In genomic region chr12:52778833-52779232, GRCh38 we compare ENCODE assay signal across 32 cellular contexts. TPM values are rescaled to one million over a fixed set of nuclear protein-coding genes. Genes with fewer than 3 reads are reported as not detected.
"Had no signal": no experiment of that assay in that cellular context is flagged by ENCODE, and none has a peak within 500 bp of the region (broad histone marks: within the 10 kb centered on the region; RNA-seq: fewer than 3 reads in every experiment).

No MANE protein-coding gene starts in this region.

- H3K4me1 ChIP-seq: stomach, suprapubic skin, testis, tibial artery, tibial nerve, transverse colon, upper lobe of left lung, upper lobe of right lung, uterus, vagina had no signal

- DNase-seq: stimulated activated CD4-positive, alpha-beta T cell treated with anti-CD3 and anti-CD28 coated beads, Interleukin-2, amount 100 ng/mL, for 48 hours; stimulated activated CD4-positive, alpha-beta T cell treated with anti-CD3 and anti-CD28 coated beads, Interleukin-4, amount 100 ng/mL, for 1 hour; stimulated activated CD4-positive, alpha-beta T cell treated with anti-CD3 and anti-CD28 coated beads, Interleukin-4, amount 100 ng/mL, for 24 hours; stimulated activated CD4-positive, alpha-beta T cell treated with anti-CD3 and anti-CD28 coated beads, Interleukin-4, amount 100 ng/mL, for 4 hours; stimulated activated CD8-positive, alpha-beta memory T cell treated with anti-CD3 and anti-CD28 coated beads, Interleukin-4, amount 100 ng/mL, for 48 hours; stimulated activated naive B cell treated with anti-CD40 and anti-IgM and Interleukin-4, amounts not matched to agents 10 μg/mL and 1 μg/mL and 100 μg/mL, for 72 hours; stimulated activated naive CD4-positive, alpha-beta T cell; stimulated activated naive CD4-positive, alpha-beta T cell treated with Interleukin-2 at 50 U/mL for 16 hours; stimulated activated naive CD8-positive, alpha-beta T cell treated with anti-CD3 and anti-CD28 coated beads, Interleukin-15, amount 100 ng/mL, for 72 hours; stimulated activated naive CD8-positive, alpha-beta T cell treated with anti-CD3 and anti-CD28 coated beads, Interleukin-15, Interleukin-2, amounts not matched to agents 100 U/mL and 50 U/mL, for 24 hours; stomach; substantia nigra; testis; thyroid gland; tibial artery; transverse colon; trophoblast cell; upper lobe of left lung; upper lobe of right lung; uterus had no signal

- H3K27ac ChIP-seq: stomach, suprapubic skin, testis, thoracic aorta, thyroid gland, tibial artery, tibial nerve, transverse colon, upper lobe of left lung, upper lobe of right lung, uterus, vagina had no signal

- H3K27ac Mint-ChIP-seq: stimulated activated effector memory CD8-positive, alpha-beta T cell treated with anti-CD3 and anti-CD28 coated beads, Interleukin-12 subunit alpha, Interleukin-12 subunit beta, amount 100 ng/mL, for 72 hours; stimulated activated memory B cell treated with anti-CD40 and anti-IgM and Interleukin-4, amounts not matched to agents 10 μg/mL and 1 μg/mL and 100 μg/mL, for 72 hours; stimulated activated naive B cell treated with anti-CD40 and anti-IgM and Interleukin-4, amounts not matched to agents 10 μg/mL and 1 μg/mL and 100 μg/mL, for 72 hours; stimulated activated naive CD8-positive, alpha-beta T cell treated with anti-CD3 and anti-CD28 coated beads, Interleukin-15, amount 100 ng/mL, for 72 hours; stimulated activated naive CD8-positive, alpha-beta T cell treated with anti-CD3 and anti-CD28 coated beads, Interleukin-15, Interleukin-2, amounts not matched to agents 100 ng/mL and 50 ng/mL, for 24 hours; type B pancreatic cell had no signal

- H3K36me3 Mint-ChIP-seq: stimulated activated effector memory CD8-positive, alpha-beta T cell treated with anti-CD3 and anti-CD28 coated beads, Interleukin-12 subunit alpha, Interleukin-12 subunit beta, amount 100 ng/mL, for 72 hours; stimulated activated memory B cell treated with anti-CD40 and anti-IgM and Interleukin-4, amounts not matched to agents 10 μg/mL and 1 μg/mL and 100 μg/mL, for 72 hours; stimulated activated naive B cell treated with anti-CD40 and anti-IgM and Interleukin-4, amounts not matched to agents 10 μg/mL and 1 μg/mL and 100 μg/mL, for 72 hours; type B pancreatic cell had no signal

- H3K27me3 Mint-ChIP-seq: stimulated activated naive CD8-positive, alpha-beta T cell treated with anti-CD3 and anti-CD28 coated beads, Interleukin-15, amount 100 ng/mL, for 72 hours had no signal

- H3K9me3 ChIP-seq: stomach, suprapubic skin, testis, thoracic aorta, thyroid gland, tibial artery, tibial nerve, transverse colon, upper lobe of left lung, upper lobe of right lung, uterus, vagina had no signal

- H3K4me3 ChIP-seq: stomach, suprapubic skin, testis, thoracic aorta, thyroid gland, tibial artery, tibial nerve, transverse colon, upper lobe of left lung, upper lobe of right lung, uterus, vagina had no signal

- H3K27me3 ChIP-seq: suprapubic skin, testis, thyroid gland, upper lobe of left lung, uterus, vagina had no signal

- H3K4me1 Mint-ChIP-seq: stimulated activated effector memory CD8-positive, alpha-beta T cell treated with anti-CD3 and anti-CD28 coated beads, Interleukin-12 subunit alpha, Interleukin-12 subunit beta, amount 100 ng/mL, for 72 hours; stimulated activated memory B cell treated with anti-CD40 and anti-IgM and Interleukin-4, amounts not matched to agents 10 μg/mL and 1 μg/mL and 100 μg/mL, for 72 hours; stimulated activated naive B cell treated with anti-CD40 and anti-IgM and Interleukin-4, amounts not matched to agents 10 μg/mL and 1 μg/mL and 100 μg/mL, for 72 hours; stimulated activated naive CD8-positive, alpha-beta T cell treated with anti-CD3 and anti-CD28 coated beads, Interleukin-15, amount 100 ng/mL, for 72 hours had no signal

- H3K9me3 Mint-ChIP-seq: stimulated activated effector memory CD8-positive, alpha-beta T cell treated with anti-CD3 and anti-CD28 coated beads, Interleukin-12 subunit alpha, Interleukin-12 subunit beta, amount 100 ng/mL, for 72 hours; stimulated activated memory B cell treated with anti-CD40 and anti-IgM and Interleukin-4, amounts not matched to agents 10 μg/mL and 1 μg/mL and 100 μg/mL, for 72 hours; stimulated activated naive B cell treated with anti-CD40 and anti-IgM and Interleukin-4, amounts not matched to agents 10 μg/mL and 1 μg/mL and 100 μg/mL, for 72 hours; stimulated activated naive CD8-positive, alpha-beta T cell treated with anti-CD3 and anti-CD28 coated beads, Interleukin-15, amount 100 ng/mL, for 72 hours; stimulated activated naive CD8-positive, alpha-beta T cell treated with anti-CD3 and anti-CD28 coated beads, Interleukin-15, Interleukin-2, amounts not matched to agents 100 ng/mL and 50 ng/mL, for 24 hours; type B pancreatic cell had no signal

- H3K4me3 Mint-ChIP-seq: stimulated activated effector memory CD8-positive, alpha-beta T cell treated with anti-CD3 and anti-CD28 coated beads, Interleukin-12 subunit alpha, Interleukin-12 subunit beta, amount 100 ng/mL, for 72 hours; stimulated activated memory B cell treated with anti-CD40 and anti-IgM and Interleukin-4, amounts not matched to agents 10 μg/mL and 1 μg/mL and 100 μg/mL, for 72 hours; stimulated activated naive B cell treated with anti-CD40 and anti-IgM and Interleukin-4, amounts not matched to agents 10 μg/mL and 1 μg/mL and 100 μg/mL, for 72 hours; stimulated activated naive CD8-positive, alpha-beta T cell treated with anti-CD3 and anti-CD28 coated beads, Interleukin-15, amount 100 ng/mL, for 72 hours; stimulated activated naive CD8-positive, alpha-beta T cell treated with anti-CD3 and anti-CD28 coated beads, Interleukin-15, Interleukin-2, amounts not matched to agents 100 ng/mL and 50 ng/mL, for 24 hours; type B pancreatic cell had no signal

- H3K36me3 ChIP-seq: stomach, suprapubic skin, thoracic aorta, thyroid gland, tibial artery, tibial nerve, transverse colon, upper lobe of left lung, upper lobe of right lung, uterus, vagina had no signal

RNA-seq across cellular contexts. Expression of gene KRT76, which starts 1.7 kb away (rescaled TPM):
- total RNA-seq: stomach, subcutaneous adipose tissue, suprapubic skin, temporal lobe, testis, thoracic aorta, thyroid gland, tibial nerve, transverse colon, upper lobe of left lung, upper lobe of right lung, ureter, urinary bladder, uterus, vagina had no signal

RNA-seq across cellular contexts. Expression of gene KRT3, which starts 17.1 kb away (rescaled TPM):
- total RNA-seq: stomach, subcutaneous adipose tissue, suprapubic skin, temporal lobe, testis, thoracic aorta, thyroid gland, tibial nerve, transverse colon, upper lobe of left lung, upper lobe of right lung, ureter, urinary bladder, uterus, vagina had no signal

RNA-seq across cellular contexts. Expression of gene KRT4, which starts 35.1 kb away (rescaled TPM):
- total RNA-seq: subcutaneous adipose tissue, temporal lobe, thoracic aorta, tibial nerve, transverse colon, uterus had no signal

RNA-seq across cellular contexts. Expression of gene KRT79, which starts 55.3 kb away (rescaled TPM):
- total RNA-seq: stomach, temporal lobe, thoracic aorta, thyroid gland, transverse colon, ureter, urinary bladder, uterus had no signal
